In genomic region chr1:68570859-68571258, GRCh38 we compare ENCODE assay signal across 18 cellular contexts.
DNase-seq lines count a peak whose midpoint lies in the region; ATAC-seq and TF ChIP-seq lines count a peak whose summit lies in the region.
"Had no signal": no experiment of that assay in that cellular context is flagged by ENCODE, and none has a peak within 500 bp of the region (broad histone marks: within the 10 kb centered on the region; RNA-seq: fewer than 3 reads in every experiment).

No MANE protein-coding gene starts in this region.

- no peaks in the 10 kb centered on the region for H3K9me3 Mint-ChIP-seq in endodermal cell
- H3K9me3 Mint-ChIP-seq: memory B cell had no signal

- no peak overlapping the region for H2BK5ac ChIP-seq in trophoblast cell (ENCODE audit: low read depth, low read length, poor library complexity)

- H3K14ac ChIP-seq in trophoblast cell (ENCODE audit: low read length): no peak overlapping the region

- DNase-seq in SK-N-SH (no peak), fibroblast of pulmonary artery (ENCODE audit: low read depth) (peak; percentile 8), stromal cell of bone marrow (ENCODE audit: low read depth) (peak; percentile 10), endodermal cell (no peak), trophoblast cell (no peak)
- DNase-seq: effector CD4-positive, alpha-beta T cell; esophagus squamous epithelium; natural killer cell; NCI-H1436 treated with DMSO at 0.1 percent for 48 hours; RPMI8226; small intestine; stimulated activated CD4-positive, alpha-beta T cell treated with anti-CD3 and anti-CD28 coated beads, Interleukin-4, amount 100 ng/mL, for 24 hours; stomach had no signal

- peak overlapping the region in 1 of 2 experiments; percentile 5; a peak in 1 of 4 replicates for H3K27ac ChIP-seq in SK-N-SH (ENCODE audit: low read depth in 2 of 2, low read length in 1 of 2)
- H3K27ac ChIP-seq in VCaP: no peak overlapping the region
- no peak overlapping the region for H3K27ac ChIP-seq in endodermal cell (ENCODE audit: low read depth, low read length)
- H3K27ac ChIP-seq in trophoblast cell (ENCODE audit: low read depth, low read length): no peak overlapping the region
- H3K27ac ChIP-seq: esophagus squamous epithelium, stomach, vagina had no signal

- H3K4me3 ChIP-seq in SK-N-SH (ENCODE audit: low read depth in 2 of 2, low read length in 1 of 2) (no peak overlapping the region), fibroblast of pulmonary artery (replicated peaks; ENCODE audit: low read depth, low read length) (no peak overlapping the region), endodermal cell (ENCODE audit: low read length) (no peak overlapping the region), trophoblast cell (ENCODE audit: low read depth, low read length) (no peak overlapping the region)
- H3K4me3 ChIP-seq: esophagus squamous epithelium, stomach, vagina had no signal

- no peak overlapping the region for H3K9ac ChIP-seq in SK-N-SH
- no peak overlapping the region for H3K9ac ChIP-seq in endodermal cell (ENCODE audit: extremely low read depth, low read length, poor library complexity, severe bottlenecking)
- no peak overlapping the region for H3K9ac ChIP-seq in trophoblast cell (ENCODE audit: low read length)

- H2AFZ ChIP-seq in SK-N-SH (ENCODE audit: low read depth) (peak overlapping the region; percentile 16; the same call in 1 of the 2 replicates), trophoblast cell (ENCODE audit: insufficient read depth, low read length, poor library complexity) (no peak overlapping the region)

- H3K4me1 ChIP-seq in SK-N-SH (ENCODE audit: control insufficient read depth in 1 of 2, insufficient read depth in 2 of 2, low read depth in 1 of 2, low read length in 1 of 2): no peaks in the 10 kb centered on the region; a peak in 1 of 4 replicates
- peaks cover under 1% of the 10 kb centered on the region for H3K4me1 ChIP-seq in endodermal cell (ENCODE audit: control insufficient read depth, insufficient read depth, low read length)
- no peaks in the 10 kb centered on the region for H3K4me1 ChIP-seq in trophoblast cell (ENCODE audit: control insufficient read depth in 1 of 2, insufficient read depth in 2 of 2, low read length in 2 of 2)
- H3K4me1 ChIP-seq: esophagus squamous epithelium, stomach, vagina had no signal

- H3K9me3 ChIP-seq in SK-N-SH (no peaks in the 10 kb centered on the region), endodermal cell (ENCODE audit: control insufficient read depth, low read length) (no peaks in the 10 kb centered on the region), trophoblast cell (ENCODE audit: insufficient read depth, low read depth, low read length) (no peaks in the 10 kb centered on the region)
- H3K9me3 ChIP-seq: esophagus squamous epithelium, stomach, vagina had no signal

- H3K27me3 ChIP-seq in SK-N-SH (ENCODE audit: insufficient read depth) (no peaks in the 10 kb centered on the region), endodermal cell (ENCODE audit: control insufficient read depth, insufficient read depth, low read length, poor library complexity, severe bottlenecking) (no peaks in the 10 kb centered on the region), trophoblast cell (ENCODE audit: insufficient read depth, low read length) (no peaks in the 10 kb centered on the region)
- H3K27me3 ChIP-seq: esophagus squamous epithelium, stomach, vagina had no signal

- H3K23ac ChIP-seq in trophoblast cell (ENCODE audit: low read length): no peak overlapping the region

- H2BK120ac ChIP-seq in trophoblast cell (ENCODE audit: insufficient read depth, low read length, poor library complexity): no peak overlapping the region

- POLR2A ChIA-PET in SK-N-SH (lab: Yijun Ruan, JAX): no interaction called here

- H3K36me3 Mint-ChIP-seq in endodermal cell (ENCODE audit: low read depth): no peaks in the 10 kb centered on the region
- H3K36me3 Mint-ChIP-seq: memory B cell, natural killer cell had no signal

- CTCF ChIA-PET in SK-N-SH (lab: Yijun Ruan, JAX): interaction anchor here (1.0 to 1.1 kb wide), 2 partner anchors 100 to 1167 kb away, joined by 3 to 4 read pairs; no protein-coding TSS in a partner anchor

- H4K91ac ChIP-seq in trophoblast cell (ENCODE audit: low read depth, low read length): no peak overlapping the region

- no peak for TF ChIP-seq EP300 in SK-N-SH (IDR thresholded peaks at IDR 0.05; ENCODE audit: borderline replicate concordance in 1 of 2, low read depth in 1 of 2, low read length in 1 of 2)

- no peak overlapping the region for H3K27ac Mint-ChIP-seq in endodermal cell
- H3K27ac Mint-ChIP-seq: memory B cell, natural killer cell had no signal

- H3K36me3 ChIP-seq in SK-N-SH (replicated peaks in 1 of 2; ENCODE audit: control insufficient read depth in 1 of 2, insufficient read depth in 2 of 2, low read length in 1 of 2): no peaks in the 10 kb centered on the region
- H3K36me3 ChIP-seq in endodermal cell (ENCODE audit: control insufficient read depth, insufficient read depth, low read length): no peaks in the 10 kb centered on the region
- H3K36me3 ChIP-seq in trophoblast cell (ENCODE audit: control insufficient read depth in 1 of 2, insufficient read depth in 2 of 2, low read length in 2 of 2): no peaks in the 10 kb centered on the region
- H3K36me3 ChIP-seq: esophagus squamous epithelium, stomach, vagina had no signal

- peak; percentile 32; the same call in 1 of the 2 replicates for TF ChIP-seq RAD21 in SK-N-SH (IDR thresholded peaks at IDR 0.05; ENCODE audit: low read length)

- H3K4ac ChIP-seq in trophoblast cell (ENCODE audit: low read depth, low read length): no peak overlapping the region

- H3K79me2 ChIP-seq in SK-N-SH (ENCODE audit: insufficient read depth) (no peaks in the 10 kb centered on the region), trophoblast cell (ENCODE audit: control insufficient read depth, insufficient read depth, low read length, poor library complexity) (no peaks in the 10 kb centered on the region)

- H4K20me1 ChIP-seq in SK-N-SH (ENCODE audit: insufficient read depth): no peaks in the 10 kb centered on the region

- no peaks in the 10 kb centered on the region for H3K79me1 ChIP-seq in trophoblast cell (ENCODE audit: low read length)

- H3K9me2 ChIP-seq in SK-N-SH: no peaks in the 10 kb centered on the region

- no peak overlapping the region for H3K18ac ChIP-seq in trophoblast cell (ENCODE audit: low read length)

- no peak for ATAC-seq in SK-N-SH treated with all-trans-retinoic acid at 6 μM for 48 hours
- no peak for ATAC-seq in GM21717 (IDR thresholded peaks at IDR 0.05; ENCODE audit: unreplicated experiment)
- ATAC-seq: natural killer cell had no signal

- no peak overlapping the region for H2BK12ac ChIP-seq in trophoblast cell (ENCODE audit: low read length)

- H3F3A ChIP-seq in SK-N-SH (replicated peaks; ENCODE audit: insufficient read depth): no peaks in the 10 kb centered on the region

- H3K4me1 Mint-ChIP-seq in endodermal cell: peaks cover 8% of the 10 kb centered on the region
- H3K4me1 Mint-ChIP-seq: memory B cell, natural killer cell had no signal

- H3K27me3 Mint-ChIP-seq in endodermal cell (ENCODE audit: insufficient read depth): no peaks in the 10 kb centered on the region

- WGBS in SK-N-SH (ENCODE audit: low lambda C conversion rate): 32% methylated on average over 3 of the region's 3 CpGs
- WGBS in endodermal cell (ENCODE audit: insufficient coverage in 1 of 2, insufficient read length in 1 of 2), 2 experiments: 88 to 100% methylated on average over 2 to 3 of the region's 3 CpGs
- WGBS in trophoblast cell (ENCODE audit: extremely low coverage, insufficient coverage, insufficient read length): no CpG with 5 or more reads among the region's 3 CpGs

- H3K4me3 Mint-ChIP-seq in endodermal cell: no peak overlapping the region
- H3K4me3 Mint-ChIP-seq: memory B cell, natural killer cell had no signal

- peak; percentile 32 for TF ChIP-seq CTCF in SK-N-SH (IDR thresholded peaks at IDR 0.05)
- peak; percentile 54 for TF ChIP-seq CTCF in VCaP (conservative IDR thresholded peaks at IDR 0.05)
- peak; percentile 1 for TF ChIP-seq CTCF in fibroblast of pulmonary artery (IDR thresholded peaks at IDR 0.05; ENCODE audit: low read length, missing control alignments)
- no peak for TF ChIP-seq CTCF in endodermal cell (conservative IDR thresholded peaks at IDR 0.05)

- H4K8ac ChIP-seq in trophoblast cell (ENCODE audit: low read depth, low read length): no peak overlapping the region

- H4K12ac ChIP-seq in trophoblast cell (ENCODE audit: low read depth, low read length): no peak overlapping the region

- no peak overlapping the region for H3K4me2 ChIP-seq in SK-N-SH
- no peak overlapping the region for H3K4me2 ChIP-seq in trophoblast cell (ENCODE audit: low read length)

- H2AK5ac ChIP-seq in trophoblast cell (ENCODE audit: low read length): no peak overlapping the region

TF ChIP-seq in SK-N-SH, 30 proteins besides CTCF, POLR2A, EP300 and RAD21 (continues in another document):
- no peak for TF ChIP-seq ZBTB33 (IDR thresholded peaks at IDR 0.05; ENCODE audit: borderline replicate concordance, low read depth)

TF ChIP-seq in SK-N-SH treated with all-trans-retinoic acid at 6 μM for 48 hours, 23 proteins besides CTCF, POLR2A, EP300 and RAD21:
- TF ChIP-seq ZFP30 (CRISPR knock-in tag; IDR thresholded peaks at IDR 0.05) (no peak), TOX (CRISPR knock-in tag; IDR thresholded peaks at IDR 0.05; ENCODE audit: borderline replicate concordance) (no peak), ZNF565 (CRISPR knock-in tag; conservative IDR thresholded peaks at IDR 0.05; ENCODE audit: low read depth) (no peak), ZC3H10 (CRISPR knock-in tag; IDR thresholded peaks at IDR 0.05) (no peak), ESRRG (CRISPR knock-in tag; IDR thresholded peaks at IDR 0.05) (no peak), OSR1 (CRISPR knock-in tag; IDR thresholded peaks at IDR 0.05) (no peak)
- TF ChIP-seq, protein P1, sequence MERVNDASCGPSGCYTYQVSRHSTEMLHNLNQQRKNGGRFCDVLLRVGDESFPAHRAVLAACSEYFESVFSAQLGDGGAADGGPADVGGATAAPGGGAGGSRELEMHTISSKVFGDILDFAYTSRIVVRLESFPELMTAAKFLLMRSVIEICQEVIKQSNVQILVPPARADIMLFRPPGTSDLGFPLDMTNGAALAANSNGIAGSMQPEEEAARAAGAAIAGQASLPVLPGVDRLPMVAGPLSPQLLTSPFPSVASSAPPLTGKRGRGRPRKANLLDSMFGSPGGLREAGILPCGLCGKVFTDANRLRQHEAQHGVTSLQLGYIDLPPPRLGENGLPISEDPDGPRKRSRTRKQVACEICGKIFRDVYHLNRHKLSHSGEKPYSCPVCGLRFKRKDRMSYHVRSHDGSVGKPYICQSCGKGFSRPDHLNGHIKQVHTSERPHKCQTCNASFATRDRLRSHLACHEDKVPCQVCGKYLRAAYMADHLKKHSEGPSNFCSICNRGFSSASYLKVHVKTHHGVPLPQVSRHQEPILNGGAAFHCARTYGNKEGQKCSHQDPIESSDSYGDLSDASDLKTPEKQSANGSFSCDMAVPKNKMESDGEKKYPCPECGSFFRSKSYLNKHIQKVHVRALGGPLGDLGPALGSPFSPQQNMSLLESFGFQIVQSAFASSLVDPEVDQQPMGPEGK (CRISPR knock-in tag; IDR thresholded peaks at IDR 0.05; ENCODE audit: borderline replicate concordance): no peak

Comparison
In these comparisons a context has a peak if more than half of its experiments do, and no peak if none do; other contexts are left out.
1. DNase-seq: peak in fibroblast of pulmonary artery (single experiment) and stromal cell of bone marrow (single experiment); none in SK-N-SH (single experiment), endodermal cell (single experiment) and trophoblast cell (0 of 2).